Comparison of ENCODE assay signal across 10 cellular contexts in the genomic region with DNA sequence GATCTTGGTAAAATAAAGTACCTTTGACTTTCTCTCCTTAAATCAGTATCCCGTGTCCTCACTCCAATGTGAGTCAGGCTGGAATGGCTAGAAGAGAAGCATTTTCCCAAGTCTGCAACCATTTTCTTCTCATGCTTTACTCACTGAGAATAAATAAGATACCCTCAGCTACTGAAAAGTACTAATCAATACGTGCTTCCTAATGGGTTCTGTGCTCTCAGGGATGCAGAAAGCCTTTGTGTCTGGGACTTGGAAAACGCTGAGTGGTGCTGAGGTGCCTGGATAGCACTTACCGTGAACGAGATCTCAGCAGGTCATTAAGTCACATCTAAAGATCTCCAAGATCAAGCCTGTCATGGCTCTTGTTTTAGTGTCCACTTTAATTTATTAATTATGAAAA.
"Had no signal": no experiment of that assay in that cellular context is flagged by ENCODE, and none has a peak within 500 bp of the region (broad histone marks: within the 10 kb centered on the region; RNA-seq: fewer than 3 reads in every experiment).

No MANE protein-coding gene starts in this region.

- H3K4me1 ChIP-seq: HAP-1 had no signal

- DNase-seq: GM23248, GOT3, H7, HFFc6, IMR-90, KG1 had no signal

- H3K9ac ChIP-seq: GM23248 had no signal

- H3K27ac ChIP-seq: GM23248, HL-60 had no signal

- ATAC-seq: HCT116, K562 had no signal

- H3K36me3 ChIP-seq: HAP-1 had no signal

- H3K9me3 ChIP-seq: HAP-1 had no signal

- H2AFZ ChIP-seq: GM23248 had no signal

- H3K4me3 ChIP-seq: GM23248, HAP-1, K562 had no signal
